10 cellular contexts compared by ENCODE assay signal in the genomic region with DNA sequence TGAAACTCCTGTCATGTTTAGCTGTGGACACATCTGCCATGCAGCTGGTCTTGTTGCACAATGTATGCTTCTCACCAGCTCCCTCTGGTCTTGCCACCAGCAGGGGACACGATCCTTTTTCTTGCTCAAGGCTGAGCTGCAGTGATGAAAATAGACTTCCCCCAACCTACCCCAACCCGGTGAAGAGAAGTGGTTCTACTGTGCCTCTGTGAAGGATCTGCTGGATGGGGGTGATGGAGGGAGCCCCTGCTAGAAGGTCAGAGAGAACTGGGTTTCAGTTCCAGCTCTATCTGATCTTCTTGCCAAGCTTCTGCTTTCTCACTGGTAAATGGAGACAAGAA.
A peak's percentile ranks its signal among the peaks of the same experiment; 100 is the strongest.
DNase-seq lines count a peak whose midpoint lies in the region; ATAC-seq and TF ChIP-seq lines count a peak whose summit lies in the region.
"Had no signal": no experiment of that assay in that cellular context is flagged by ENCODE, and none has a peak within 500 bp of the region (broad histone marks: within the 10 kb centered on the region; RNA-seq: fewer than 3 reads in every experiment).

No MANE protein-coding gene starts in this region.

- H3K14ac ChIP-seq in H9 (ENCODE audit: insufficient read depth, low read length) = no peak overlapping the region

- TF ChIP-seq EP300 in suprapubic skin (IDR thresholded peaks at IDR 0.05) = no peak

- H3K36me3 Mint-ChIP-seq in H9 (ENCODE audit: insufficient read depth in 1 of 3, low read depth in 3 of 3) = no peaks in the 10 kb centered on the region

- TF ChIP-seq POLR2A in suprapubic skin (IDR thresholded peaks at IDR 0.05) = no peak

- no peaks in the 10 kb centered on the region for H3K27me3 Mint-ChIP-seq in H9 (ENCODE audit: low read depth)

- H3K9me3 ChIP-seq in H9 (ENCODE audit: control insufficient read depth, low read depth, low read length) (no peaks in the 10 kb centered on the region), iPS-15b (ENCODE audit: control insufficient read depth, insufficient read depth, low read length) (no peaks in the 10 kb centered on the region), suprapubic skin (no peaks in the 10 kb centered on the region)

- no peak overlapping the region for H3K18ac ChIP-seq in H9 (ENCODE audit: insufficient read length, low read depth, low read length)

- H2AK5ac ChIP-seq in H9 (ENCODE audit: insufficient read length, low read length) = no peak overlapping the region

- no peaks in the 10 kb centered on the region for H4K20me1 ChIP-seq in H9 (ENCODE audit: control insufficient read depth, insufficient read depth, insufficient read length)

- no peak overlapping the region for H3K4me3 ChIP-seq in iPS-15b (ENCODE audit: low read depth, low read length)
- no peak overlapping the region for H3K4me3 ChIP-seq in suprapubic skin

- H3K4me1 ChIP-seq in H9 (ENCODE audit: insufficient read depth, low read length) = peaks cover 14% of the 10 kb centered on the region; the same call in 1 of the 2 replicates
- H3K4me1 ChIP-seq in iPS-15b (ENCODE audit: control insufficient read depth, insufficient read depth, low read length) = peaks cover 18% of the 10 kb centered on the region
- H3K4me1 ChIP-seq in suprapubic skin = peaks cover 7% of the 10 kb centered on the region

- peak overlapping the region; percentile 98 for H3K27ac ChIP-seq in H9 (ENCODE audit: insufficient read length, low read depth, low read length)
- no peak overlapping the region for H3K27ac ChIP-seq in suprapubic skin

- peak overlapping the region in 1 of 2 experiments; percentile 42; a peak in 1 of 5 replicates for H3K4me3 Mint-ChIP-seq in H9

- H3K4me1 Mint-ChIP-seq in H9 = peaks cover 28 to 33% of the 10 kb centered on the region in 2 experiments

- no peaks in the 10 kb centered on the region; a peak in 1 of 5 replicates for H3K9me3 Mint-ChIP-seq in H9

- H3K79me1 ChIP-seq in H9 (ENCODE audit: insufficient read depth, low read depth, low read length, poor library complexity, severe bottlenecking) = no peaks in the 10 kb centered on the region

- no peak overlapping the region for H2AFZ ChIP-seq in H9 (ENCODE audit: low read length)

- H3K27me3 ChIP-seq in H9 (ENCODE audit: insufficient read depth, low read length) (no peaks in the 10 kb centered on the region), iPS-15b (ENCODE audit: control insufficient read depth, insufficient read depth, low read length) (no peaks in the 10 kb centered on the region), suprapubic skin (no peaks in the 10 kb centered on the region)

- H3K9ac ChIP-seq in H9 (ENCODE audit: extremely low read depth, insufficient read length, low read length) (no peak overlapping the region), iPS-15b (ENCODE audit: low read depth, low read length) (peak overlapping the region; percentile 20)

- no peak for TF ChIP-seq CTCF in H9 (conservative IDR thresholded peaks at IDR 0.05)
- peak in 1 of 2 donors; percentile 12 for TF ChIP-seq CTCF in suprapubic skin (IDR thresholded peaks at IDR 0.05)

- ATAC-seq in HG03457 (IDR thresholded peaks at IDR 0.05; ENCODE audit: unreplicated experiment) (no peak), HG02642 (IDR thresholded peaks at IDR 0.05; ENCODE audit: poor library complexity, unreplicated experiment) (no peak)

- no peak overlapping the region for H4K91ac ChIP-seq in H9 (ENCODE audit: insufficient read length, low read depth, low read length)

- no peak overlapping the region for H3K56ac ChIP-seq in H9 (ENCODE audit: insufficient read length, low read depth, low read length)

- H3K23me2 ChIP-seq in H9 (ENCODE audit: insufficient read length, low read depth, low read length, poor library complexity, severe bottlenecking) = no peaks in the 10 kb centered on the region

- H2BK5ac ChIP-seq in H9 (ENCODE audit: insufficient read length, low read length) = no peak overlapping the region

- no peak overlapping the region for H2BK15ac ChIP-seq in H9 (ENCODE audit: low read depth, low read length)

- no peak overlapping the region for H3K23ac ChIP-seq in H9 (ENCODE audit: insufficient read length, low read depth, low read length)

- H4K8ac ChIP-seq in H9 (replicated peaks; ENCODE audit: insufficient read length, low read depth, low read length) = no peak overlapping the region

- H2BK20ac ChIP-seq in H9 (ENCODE audit: low read depth, low read length, poor library complexity, severe bottlenecking) = no peak overlapping the region

- H3T11ph ChIP-seq in H9 (ENCODE audit: low read length) = no peak overlapping the region

- WGBS in H9 (ENCODE audit: extremely low coverage, insufficient read length, low lambda C conversion rate) = no CpG with 5 or more reads among the region's 2 CpGs
- WGBS in suprapubic skin = 58% methylated on average over 2 of the region's 2 CpGs

- DNase-seq in H9 (no peak), SKM-1 (lab: John Stamatoyannopoulos, UW; ENCODE audit: unreplicated experiment) (peak; percentile 50), suprapubic skin (ENCODE audit: low spot score in 2 of 2) (peak; percentile 76 to 81), DMS 273 (lab: John Stamatoyannopoulos, UW; ENCODE audit: unreplicated experiment) (no peak), NCI-H128 (lab: John Stamatoyannopoulos, UW; ENCODE audit: unreplicated experiment) (no peak)
- DNase-seq: activated CD4-positive, CD25-positive, alpha-beta regulatory T cell treated with anti-CD3 and anti-CD28 coated beads, Interleukin-2, amount 50 U/mL, for 72 hours; stimulated activated CD4-positive, alpha-beta T cell treated with anti-CD3 and anti-CD28 coated beads, Interleukin-15, amount 100 ng/mL, for 24 hours had no signal

- H2BK120ac ChIP-seq in H9 (ENCODE audit: low read depth, low read length, poor library complexity, severe bottlenecking) = no peak overlapping the region

- no peak overlapping the region for H4K5ac ChIP-seq in H9 (ENCODE audit: insufficient read length, low read depth, low read length)

- no peak overlapping the region for H3K4ac ChIP-seq in H9 (ENCODE audit: low read depth, low read length)

- peak overlapping the region; percentile 62 for H3K4me2 ChIP-seq in H9 (ENCODE audit: insufficient read depth, insufficient read length, low read length)

- H3K79me2 ChIP-seq in H9 (ENCODE audit: insufficient read depth, low read length) = no peaks in the 10 kb centered on the region

- H3K27ac Mint-ChIP-seq in H9 = peak overlapping the region; percentile 95 to 100 (median 99)

- H2BK12ac ChIP-seq in H9 (ENCODE audit: insufficient read length, low read depth, low read length) = no peak overlapping the region

- H3K36me3 ChIP-seq in iPS-15b (ENCODE audit: control insufficient read depth, insufficient read depth, low read length) = no peaks in the 10 kb centered on the region
- no peaks in the 10 kb centered on the region for H3K36me3 ChIP-seq in suprapubic skin

Comparison
In these comparisons a context has a peak if more than half of its experiments do, and no peak if none do; other contexts are left out.
1. DNase-seq: peak in SKM-1 (single experiment) and suprapubic skin (2 of 2); none in H9 (single experiment), DMS 273 (single experiment) and NCI-H128 (single experiment).